Comparison of ENCODE assay signal across 12 cellular contexts in genomic region chr1:205237526-205238484, GRCh38. TPM values are rescaled to one million over a fixed set of nuclear protein-coding genes. Genes with fewer than 3 reads are reported as not detected.
A peak's percentile ranks its signal among the peaks of the same experiment; 100 is the strongest.
DNase-seq lines count a peak whose midpoint lies in the region; ATAC-seq and TF ChIP-seq lines count a peak whose summit lies in the region.
"Had no signal": no experiment of that assay in that cellular context is flagged by ENCODE, and none has a peak within 500 bp of the region (broad histone marks: within the 10 kb centered on the region; RNA-seq: fewer than 3 reads in every experiment).

No MANE protein-coding gene starts in this region.

- peak overlapping the region; percentile 56 for H3K27ac Mint-ChIP-seq in stimulated activated memory B cell treated with anti-CD40 and anti-IgM and Interleukin-4, amounts not matched to agents 10 μg/mL and 1 μg/mL and 100 μg/mL, for 72 hours

- peak overlapping the region; percentile 45 for H3K4me3 Mint-ChIP-seq in stimulated activated memory B cell treated with anti-CD40 and anti-IgM and Interleukin-4, amounts not matched to agents 10 μg/mL and 1 μg/mL and 100 μg/mL, for 72 hours

- no peak overlapping the region for H3K27ac ChIP-seq in left lung
- H3K27ac ChIP-seq: adrenal gland, right lobe of liver had no signal

- ATAC-seq in stimulated activated memory B cell treated with anti-CD40 and anti-IgM and Interleukin-4, amounts not matched to agents 10 μg/mL and 1 μg/mL and 100 μg/mL, for 72 hours, result peak; percentile 81
- ATAC-seq in left lung (no peak), GM18498 (IDR thresholded peaks at IDR 0.05; ENCODE audit: unreplicated experiment) (no peak)
- ATAC-seq: left lobe of liver, right lobe of liver had no signal

- H3K4me1 Mint-ChIP-seq in stimulated activated memory B cell treated with anti-CD40 and anti-IgM and Interleukin-4, amounts not matched to agents 10 μg/mL and 1 μg/mL and 100 μg/mL, for 72 hours, result peaks cover 36% of the 10 kb centered on the region

- intact Hi-C loops in left lung (cut with DNase I), result no loop called here

- TF ChIP-seq POLR2A in erythroblast (IDR thresholded peaks at IDR 0.05; ENCODE audit: low read length), result no peak

- H3K36me3 ChIP-seq in left lung, result no peaks in the 10 kb centered on the region
- H3K36me3 ChIP-seq: adrenal gland, right lobe of liver had no signal

- no peaks in the 10 kb centered on the region for H3K27me3 ChIP-seq in left lung
- H3K27me3 ChIP-seq: adrenal gland, right lobe of liver had no signal

- H3K9me3 Mint-ChIP-seq in stimulated activated memory B cell treated with anti-CD40 and anti-IgM and Interleukin-4, amounts not matched to agents 10 μg/mL and 1 μg/mL and 100 μg/mL, for 72 hours, result no peaks in the 10 kb centered on the region

- peaks cover 5 to 14% of the 10 kb centered on the region in 2 donors for H3K4me1 ChIP-seq in left lung
- H3K4me1 ChIP-seq: adrenal gland, right lobe of liver had no signal

- H3K4me3 ChIP-seq in left lung, result no peak overlapping the region
- H3K4me3 ChIP-seq: adrenal gland, right lobe of liver had no signal

- peak; percentile 14 to 30 for DNase-seq in activated CD4-positive, alpha-beta T cell treated with anti-CD3 and anti-CD28 coated beads for 4 hours
- no peak for DNase-seq in activated CD4-positive, alpha-beta T cell treated with anti-CD3 and anti-CD28 coated beads for 1 hour
- DNase-seq in UCSD-AML1 (lab: John Stamatoyannopoulos, UW; ENCODE audit: unreplicated experiment) (peak; percentile 52), erythroblast (lab: John Stamatoyannopoulos, UW) (peak; percentile 86 to 90), AG08395 (ENCODE audit: low spot score) (no peak), left lung (no peak)
- DNase-seq: NCI-H1436 treated with DMSO at 0.1 percent for 48 hours had no signal

- H3K36me3 Mint-ChIP-seq in stimulated activated memory B cell treated with anti-CD40 and anti-IgM and Interleukin-4, amounts not matched to agents 10 μg/mL and 1 μg/mL and 100 μg/mL, for 72 hours, result no peaks in the 10 kb centered on the region

- no peak for TF ChIP-seq CTCF in left lung (IDR thresholded peaks at IDR 0.05)

- no peaks in the 10 kb centered on the region for H3K27me3 Mint-ChIP-seq in stimulated activated memory B cell treated with anti-CD40 and anti-IgM and Interleukin-4, amounts not matched to agents 10 μg/mL and 1 μg/mL and 100 μg/mL, for 72 hours

- no peaks in the 10 kb centered on the region for H3K9me3 ChIP-seq in left lung
- H3K9me3 ChIP-seq: adrenal gland, right lobe of liver had no signal

RNA-seq across cellular contexts. Expression of gene TMCC2, which starts 10.1 kb away (rescaled TPM):
- 1 to 10 TPM; 3.4 TPM for total RNA-seq in left lung

RNA-seq across cellular contexts. Expression of gene DSTYK, which starts 26.3 kb away (rescaled TPM):
- total RNA-seq in left lung, result 10 to 100 TPM; 11.1 to 13.6 TPM

Comparison
In these comparisons a context has a peak if more than half of its experiments do, and no peak if none do; other contexts are left out.
1. DNase-seq: peak in activated CD4-positive, alpha-beta T cell treated with anti-CD3 and anti-CD28 coated beads for 4 hours (2 of 2), UCSD-AML1 (single experiment) and erythroblast (2 of 2); none in activated CD4-positive, alpha-beta T cell treated with anti-CD3 and anti-CD28 coated beads for 1 hour (single experiment), AG08395 (single experiment) and left lung (0 of 2).